ENCODE assay signal across 27 cellular contexts in the genomic region with DNA sequence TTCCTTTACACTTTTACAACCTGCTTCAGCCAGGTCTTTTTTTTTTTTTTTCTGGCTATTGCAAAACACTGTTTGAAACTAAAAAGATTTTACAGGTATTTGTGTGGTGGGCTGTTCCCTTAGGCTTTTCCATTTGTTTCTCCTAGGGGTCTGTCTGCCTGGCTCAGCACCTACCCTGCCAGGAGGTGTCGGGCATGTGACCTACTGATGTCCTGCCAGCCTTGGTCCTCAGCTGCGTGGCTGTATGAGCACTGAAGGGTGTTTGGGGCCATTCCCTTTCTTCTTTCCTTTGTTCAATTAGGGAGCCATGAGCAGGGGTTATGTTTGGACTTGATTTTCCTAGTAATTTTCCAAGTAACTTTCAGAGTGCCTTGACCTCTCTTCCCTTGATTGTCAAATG.
"Had no signal": no experiment of that assay in that cellular context is flagged by ENCODE, and none has a peak within 500 bp of the region (broad histone marks: within the 10 kb centered on the region; RNA-seq: fewer than 3 reads in every experiment).

No MANE protein-coding gene starts in this region.

- H3K4me1 Mint-ChIP-seq: mesothelial cell of epicardium; naive thymus-derived CD4-positive, alpha-beta T cell; stimulated activated memory B cell treated with anti-CD40 and anti-IgM and Interleukin-4, amounts not matched to agents 10 μg/mL and 1 μg/mL and 100 μg/mL, for 72 hours; stimulated activated naive CD8-positive, alpha-beta T cell treated with anti-CD3 and anti-CD28 coated beads, Interleukin-15, amount 100 ng/mL, for 72 hours had no signal

- H3K4me3 ChIP-seq: heart left ventricle, left lung, lower lobe of right lung, pancreas, psoas muscle, right atrium auricular region, right lobe of liver, smooth muscle cell, transverse colon, upper lobe of left lung, vagina had no signal

- H3K4me2 ChIP-seq: smooth muscle cell had no signal

- H3K27me3 Mint-ChIP-seq: naive thymus-derived CD4-positive, alpha-beta T cell; natural killer cell treated with Interleukin-12 subunit alpha and Interleukin-12 subunit beta and Interleukin-15 and Interleukin-18, amount 100 ng/mL, for 72 hours; stimulated activated memory B cell treated with anti-CD40 and anti-IgM and Interleukin-4, amounts not matched to agents 10 μg/mL and 1 μg/mL and 100 μg/mL, for 72 hours; stimulated activated naive CD8-positive, alpha-beta T cell treated with anti-CD3 and anti-CD28 coated beads, Interleukin-15, amount 100 ng/mL, for 72 hours had no signal

- H3K27ac ChIP-seq: heart left ventricle, left lung, lower lobe of right lung, pancreas, psoas muscle, right atrium auricular region, right lobe of liver, transverse colon, upper lobe of left lung, vagina had no signal

- ATAC-seq: heart left ventricle; left cardiac atrium; left lung; lower lobe of right lung; naive thymus-derived CD4-positive, alpha-beta T cell; natural killer cell treated with Interleukin-12 subunit alpha and Interleukin-12 subunit beta and Interleukin-15 and Interleukin-18, amount 100 ng/mL, for 72 hours; psoas muscle; stimulated activated memory B cell treated with anti-CD40 and anti-IgM and Interleukin-4, amounts not matched to agents 10 μg/mL and 1 μg/mL and 100 μg/mL, for 72 hours; stimulated activated naive CD8-positive, alpha-beta T cell treated with anti-CD3 and anti-CD28 coated beads, Interleukin-15, amount 100 ng/mL, for 72 hours had no signal

- H3K9me3 Mint-ChIP-seq: mesothelial cell of epicardium had no signal

- H3K36me3 ChIP-seq: heart left ventricle, left lung, lower lobe of right lung, pancreas, right atrium auricular region, right lobe of liver, transverse colon, upper lobe of left lung, vagina had no signal

- DNase-seq: heart left ventricle; islet precursor cell; kidney glomerular epithelial cell; left cardiac atrium; left lung; lower lobe of right lung; mesendoderm; naive thymus-derived CD4-positive, alpha-beta T cell; nucleus accumbens; pancreas; posterior cingulate gyrus; psoas muscle; right lobe of liver; stimulated activated CD4-positive, alpha-beta T cell treated with anti-CD3 and anti-CD28 coated beads, Interleukin-1b, Interleukin-23, amount 100 ng/mL, for 48 hours; stimulated activated CD4-positive, alpha-beta T cell treated with anti-CD3 and anti-CD28 coated beads, Interleukin-2, amount 100 ng/mL, for 48 hours; stimulated activated CD4-positive, alpha-beta T cell treated with anti-CD3 and anti-CD28 coated beads, Interleukin-4, amount 100 ng/mL, for 4 hours; stimulated activated CD8-positive, alpha-beta memory T cell treated with anti-CD3 and anti-CD28 coated beads, Interleukin-4, amount 100 ng/mL, for 48 hours; stimulated activated naive CD4-positive, alpha-beta T cell treated with Interleukin-2 at 50 U/mL for 16 hours; stimulated activated naive CD8-positive, alpha-beta T cell treated with anti-CD3 and anti-CD28 coated beads, Interleukin-15, amount 100 ng/mL, for 72 hours; transverse colon; upper lobe of left lung had no signal

- H3K27me3 ChIP-seq: heart left ventricle, left lung, pancreas, right atrium auricular region, right lobe of liver, transverse colon, upper lobe of left lung, vagina had no signal

- H3K4me1 ChIP-seq: heart left ventricle, left lung, lower lobe of right lung, pancreas, psoas muscle, right atrium auricular region, transverse colon, upper lobe of left lung, vagina had no signal

- H3K9me3 ChIP-seq: heart left ventricle, left lung, lower lobe of right lung, pancreas, psoas muscle, right atrium auricular region, right lobe of liver, transverse colon, upper lobe of left lung, vagina had no signal

- H3K4me3 Mint-ChIP-seq: mesothelial cell of epicardium; naive thymus-derived CD4-positive, alpha-beta T cell; natural killer cell treated with Interleukin-12 subunit alpha and Interleukin-12 subunit beta and Interleukin-15 and Interleukin-18, amount 100 ng/mL, for 72 hours; stimulated activated memory B cell treated with anti-CD40 and anti-IgM and Interleukin-4, amounts not matched to agents 10 μg/mL and 1 μg/mL and 100 μg/mL, for 72 hours; stimulated activated naive CD8-positive, alpha-beta T cell treated with anti-CD3 and anti-CD28 coated beads, Interleukin-15, amount 100 ng/mL, for 72 hours had no signal

- H3K27ac Mint-ChIP-seq: mesothelial cell of epicardium; naive thymus-derived CD4-positive, alpha-beta T cell; natural killer cell treated with Interleukin-12 subunit alpha and Interleukin-12 subunit beta and Interleukin-15 and Interleukin-18, amount 100 ng/mL, for 72 hours; stimulated activated memory B cell treated with anti-CD40 and anti-IgM and Interleukin-4, amounts not matched to agents 10 μg/mL and 1 μg/mL and 100 μg/mL, for 72 hours; stimulated activated naive CD8-positive, alpha-beta T cell treated with anti-CD3 and anti-CD28 coated beads, Interleukin-15, amount 100 ng/mL, for 72 hours had no signal

- H3K36me3 Mint-ChIP-seq: mesothelial cell of epicardium; naive thymus-derived CD4-positive, alpha-beta T cell; natural killer cell treated with Interleukin-12 subunit alpha and Interleukin-12 subunit beta and Interleukin-15 and Interleukin-18, amount 100 ng/mL, for 72 hours; stimulated activated memory B cell treated with anti-CD40 and anti-IgM and Interleukin-4, amounts not matched to agents 10 μg/mL and 1 μg/mL and 100 μg/mL, for 72 hours had no signal
